In genomic region chr2:134988994-134989605, GRCh38 we compare ENCODE assay signal across 1 cellular context.
TF ChIP-seq lines count a peak whose summit lies in the region.

No MANE protein-coding gene starts in this region.

TF ChIP-seq in IMR-90, 13 proteins besides CTCF, POLR2A, EP300 and RAD21 (continued from another document):
- TF ChIP-seq, protein P1, sequence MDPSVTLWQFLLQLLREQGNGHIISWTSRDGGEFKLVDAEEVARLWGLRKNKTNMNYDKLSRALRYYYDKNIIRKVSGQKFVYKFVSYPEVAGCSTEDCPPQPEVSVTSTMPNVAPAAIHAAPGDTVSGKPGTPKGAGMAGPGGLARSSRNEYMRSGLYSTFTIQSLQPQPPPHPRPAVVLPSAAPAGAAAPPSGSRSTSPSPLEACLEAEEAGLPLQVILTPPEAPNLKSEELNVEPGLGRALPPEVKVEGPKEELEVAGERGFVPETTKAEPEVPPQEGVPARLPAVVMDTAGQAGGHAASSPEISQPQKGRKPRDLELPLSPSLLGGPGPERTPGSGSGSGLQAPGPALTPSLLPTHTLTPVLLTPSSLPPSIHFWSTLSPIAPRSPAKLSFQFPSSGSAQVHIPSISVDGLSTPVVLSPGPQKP (IDR thresholded peaks at IDR 0.05; ENCODE audit: borderline replicate concordance, low read depth, low read length) = no peak
- TF ChIP-seq CHD1 (IDR thresholded peaks at IDR 0.05; ENCODE audit: low read depth, low read length) (no peak), MXI1 (IDR thresholded peaks at IDR 0.05; ENCODE audit: borderline replicate concordance, low read depth, low read length) (no peak), BHLHE40 (IDR thresholded peaks at IDR 0.05; ENCODE audit: low read depth, low read length) (no peak)
TF ChIP-seq in IMR-90: peak in this region for 1.
